Comparison of ENCODE assay signal across 1 cellular context in genomic region chr19:49987159-49987698, GRCh38.
TF ChIP-seq lines count a peak whose summit lies in the region.

No MANE protein-coding gene starts in this region.

TF ChIP-seq in K562, 482 proteins besides CTCF, POLR2A, EP300 and RAD21 (continued from another document and continues in another):
- TF ChIP-seq ZFP91 (CRISPR knock-in tag; IDR thresholded peaks at IDR 0.05): peak; percentile 87
- TF ChIP-seq, protein P1, sequence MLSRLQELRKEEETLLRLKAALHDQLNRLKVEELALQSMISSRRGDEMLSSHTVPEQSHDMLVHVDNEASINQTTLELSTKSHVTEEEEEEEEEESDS (CRISPR knock-in tag; IDR thresholded peaks at IDR 0.05): no peak
- TF ChIP-seq PCBP1 (IDR thresholded peaks at IDR 0.05; ENCODE audit: low read depth, low read length, poor library complexity, severe bottlenecking): no peak
- TF ChIP-seq FOXA3 (CRISPR knock-in tag; conservative IDR thresholded peaks at IDR 0.05 in 1 of 2, IDR thresholded peaks at IDR 0.05 in 1 of 2): peak in 1 of 2 experiments; percentile 96; a peak in 2 of 4 replicates
- TF ChIP-seq NELFE (IDR thresholded peaks at IDR 0.05; ENCODE audit: insufficient read depth, insufficient read length): no peak
- TF ChIP-seq RBM17 (IDR thresholded peaks at IDR 0.05; ENCODE audit: borderline replicate concordance, low read depth, low read length): no peak
- TF ChIP-seq XRCC4 (IDR thresholded peaks at IDR 0.05; ENCODE audit: extremely low read depth, insufficient read depth, insufficient read length): no peak
- TF ChIP-seq, protein P2, sequence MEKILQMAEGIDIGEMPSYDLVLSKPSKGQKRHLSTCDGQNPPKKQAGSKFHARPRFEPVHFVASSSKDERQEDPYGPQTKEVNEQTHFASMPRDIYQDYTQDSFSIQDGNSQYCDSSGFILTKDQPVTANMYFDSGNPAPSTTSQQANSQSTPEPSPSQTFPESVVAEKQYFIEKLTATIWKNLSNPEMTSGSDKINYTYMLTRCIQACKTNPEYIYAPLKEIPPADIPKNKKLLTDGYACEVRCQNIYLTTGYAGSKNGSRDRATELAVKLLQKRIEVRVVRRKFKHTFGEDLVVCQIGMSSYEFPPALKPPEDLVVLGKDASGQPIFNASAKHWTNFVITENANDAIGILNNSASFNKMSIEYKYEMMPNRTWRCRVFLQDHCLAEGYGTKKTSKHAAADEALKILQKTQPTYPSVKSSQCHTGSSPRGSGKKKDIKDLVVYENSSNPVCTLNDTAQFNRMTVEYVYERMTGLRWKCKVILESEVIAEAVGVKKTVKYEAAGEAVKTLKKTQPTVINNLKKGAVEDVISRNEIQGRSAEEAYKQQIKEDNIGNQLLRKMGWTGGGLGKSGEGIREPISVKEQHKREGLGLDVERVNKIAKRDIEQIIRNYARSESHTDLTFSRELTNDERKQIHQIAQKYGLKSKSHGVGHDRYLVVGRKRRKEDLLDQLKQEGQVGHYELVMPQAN (IDR thresholded peaks at IDR 0.05; ENCODE audit: borderline replicate concordance): peak; percentile 100
- peak; percentile 81 for TF ChIP-seq TCF3 (CRISPR knock-in tag; IDR thresholded peaks at IDR 0.05)
- no peak for TF ChIP-seq CHD4 (IDR thresholded peaks at IDR 0.05; ENCODE audit: insufficient read depth, insufficient replicate concordance, low read depth, low read length, poor library complexity, severe bottlenecking)
- 0 out of 2 replicates have a peak, but pooled peaks have one; percentile 29 for TF ChIP-seq GTF2E2 (tag; IDR thresholded peaks at IDR 0.05)
- TF ChIP-seq, protein P3, sequence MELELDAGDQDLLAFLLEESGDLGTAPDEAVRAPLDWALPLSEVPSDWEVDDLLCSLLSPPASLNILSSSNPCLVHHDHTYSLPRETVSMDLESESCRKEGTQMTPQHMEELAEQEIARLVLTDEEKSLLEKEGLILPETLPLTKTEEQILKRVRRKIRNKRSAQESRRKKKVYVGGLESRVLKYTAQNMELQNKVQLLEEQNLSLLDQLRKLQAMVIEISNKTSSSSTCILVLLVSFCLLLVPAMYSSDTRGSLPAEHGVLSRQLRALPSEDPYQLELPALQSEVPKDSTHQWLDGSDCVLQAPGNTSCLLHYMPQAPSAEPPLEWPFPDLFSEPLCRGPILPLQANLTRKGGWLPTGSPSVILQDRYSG (tag; conservative IDR thresholded peaks at IDR 0.05; ENCODE audit: low read depth): peak; percentile 99
- TF ChIP-seq MTA2 (IDR thresholded peaks at IDR 0.05; ENCODE audit: low read depth): no peak
- TF ChIP-seq E2F3 (CRISPR knock-in tag; IDR thresholded peaks at IDR 0.05): peak; percentile 89
- no peak for TF ChIP-seq ZNF561 (CRISPR knock-in tag; conservative IDR thresholded peaks at IDR 0.05)
- TF ChIP-seq RAD51 (IDR thresholded peaks at IDR 0.05; ENCODE audit: borderline replicate concordance, low read depth): no peak
- peak; percentile 92 for TF ChIP-seq HOMEZ (CRISPR knock-in tag; IDR thresholded peaks at IDR 0.05)
- peak; percentile 97 for TF ChIP-seq GABPB1 (CRISPR knock-in tag; IDR thresholded peaks at IDR 0.05)
- TF ChIP-seq TAF9B (IDR thresholded peaks at IDR 0.05; ENCODE audit: partially characterized antibody): no peak
- TF ChIP-seq CTBP1 (IDR thresholded peaks at IDR 0.05; ENCODE audit: borderline replicate concordance): peak; percentile 95
- no peak for TF ChIP-seq CHCHD3 (CRISPR knock-in tag; IDR thresholded peaks at IDR 0.05)
- TF ChIP-seq ZEB2 (IDR thresholded peaks at IDR 0.05): 0 out of 2 replicates have a peak, but pooled peaks have one; percentile 30
- TF ChIP-seq ZNF398 (CRISPR knock-in tag; IDR thresholded peaks at IDR 0.05): peak; percentile 50
- TF ChIP-seq ELK3 (CRISPR knock-in tag; IDR thresholded peaks at IDR 0.05): 0 out of 2 replicates have a peak, but pooled peaks have one; percentile 25
- TF ChIP-seq ZNF785 (CRISPR knock-in tag; IDR thresholded peaks at IDR 0.05): no peak
- TF ChIP-seq THRB (CRISPR knock-in tag; conservative IDR thresholded peaks at IDR 0.05): peak; percentile 99
- peak; percentile 97 for TF ChIP-seq SREBF1 (IDR thresholded peaks at IDR 0.05; ENCODE audit: borderline replicate concordance, low read depth, low read length)
- peak; percentile 99 for TF ChIP-seq IRF2 (CRISPR knock-in tag; IDR thresholded peaks at IDR 0.05)
- 0 out of 2 replicates have a peak, but pooled peaks have one; percentile 61 for TF ChIP-seq DNMT1 (IDR thresholded peaks at IDR 0.05)
- no peak for TF ChIP-seq KAT2B (IDR thresholded peaks at IDR 0.05; ENCODE audit: low read depth, low read length)
- TF ChIP-seq HLTF (IDR thresholded peaks at IDR 0.05): peak; percentile 91; the same call in 1 of the 2 replicates
- TF ChIP-seq ZNF12 (CRISPR knock-in tag; IDR thresholded peaks at IDR 0.05): peak; percentile 97
- peak; percentile 31 to 78; a peak in 2 of 4 replicates for TF ChIP-seq KDM1A (IDR thresholded peaks at IDR 0.05)
- peak; percentile 78 for TF ChIP-seq DIDO1 (tag; IDR thresholded peaks at IDR 0.05; ENCODE audit: low read depth)
- peak; percentile 97 for TF ChIP-seq PYGO2 (tag; IDR thresholded peaks at IDR 0.05)
- TF ChIP-seq ASH1L (IDR thresholded peaks at IDR 0.05; ENCODE audit: borderline replicate concordance, low read depth, partially characterized antibody): no peak
- no peak for TF ChIP-seq EP400 (IDR thresholded peaks at IDR 0.05)
- no peak for TF ChIP-seq CHD7 (IDR thresholded peaks at IDR 0.05; ENCODE audit: low read depth, low read length)
